ENCODE assay signal across 2 cellular contexts in the genomic region with DNA sequence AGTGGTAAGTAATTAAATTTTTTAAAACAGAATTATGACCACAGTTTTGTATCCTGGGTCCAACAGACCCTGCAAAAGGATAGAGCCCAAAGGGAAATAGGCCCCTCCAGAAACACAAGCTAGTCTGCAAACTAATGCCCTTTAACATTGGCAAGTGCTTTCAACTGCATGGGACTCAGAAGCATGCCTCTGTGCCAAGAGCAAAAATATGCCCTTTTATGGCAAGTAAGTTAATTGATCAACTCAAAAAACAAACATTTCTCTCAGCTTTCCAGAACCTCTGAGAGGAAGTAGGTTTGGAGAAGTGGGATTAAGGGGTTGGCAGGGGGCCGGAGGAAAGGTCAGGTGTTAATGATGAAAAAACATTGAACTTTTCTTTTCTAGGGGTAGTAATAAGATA.
TF ChIP-seq lines count a peak whose summit lies in the region.

No MANE protein-coding gene starts in this region.

TF ChIP-seq in SK-N-SH, 30 proteins besides CTCF, POLR2A, EP300 and RAD21 (continued from another document):
- TF ChIP-seq, protein P1, sequence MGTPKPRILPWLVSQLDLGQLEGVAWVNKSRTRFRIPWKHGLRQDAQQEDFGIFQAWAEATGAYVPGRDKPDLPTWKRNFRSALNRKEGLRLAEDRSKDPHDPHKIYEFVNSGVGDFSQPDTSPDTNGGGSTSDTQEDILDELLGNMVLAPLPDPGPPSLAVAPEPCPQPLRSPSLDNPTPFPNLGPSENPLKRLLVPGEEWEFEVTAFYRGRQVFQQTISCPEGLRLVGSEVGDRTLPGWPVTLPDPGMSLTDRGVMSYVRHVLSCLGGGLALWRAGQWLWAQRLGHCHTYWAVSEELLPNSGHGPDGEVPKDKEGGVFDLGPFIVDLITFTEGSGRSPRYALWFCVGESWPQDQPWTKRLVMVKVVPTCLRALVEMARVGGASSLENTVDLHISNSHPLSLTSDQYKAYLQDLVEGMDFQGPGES (IDR thresholded peaks at IDR 0.05; ENCODE audit: low read depth, low read length): no peak
TF ChIP-seq in SK-N-SH: peak in this region for 0.

TF ChIP-seq in IMR-90, 13 proteins besides CTCF, POLR2A, EP300 and RAD21 (continued from another document):
- TF ChIP-seq, protein P2, sequence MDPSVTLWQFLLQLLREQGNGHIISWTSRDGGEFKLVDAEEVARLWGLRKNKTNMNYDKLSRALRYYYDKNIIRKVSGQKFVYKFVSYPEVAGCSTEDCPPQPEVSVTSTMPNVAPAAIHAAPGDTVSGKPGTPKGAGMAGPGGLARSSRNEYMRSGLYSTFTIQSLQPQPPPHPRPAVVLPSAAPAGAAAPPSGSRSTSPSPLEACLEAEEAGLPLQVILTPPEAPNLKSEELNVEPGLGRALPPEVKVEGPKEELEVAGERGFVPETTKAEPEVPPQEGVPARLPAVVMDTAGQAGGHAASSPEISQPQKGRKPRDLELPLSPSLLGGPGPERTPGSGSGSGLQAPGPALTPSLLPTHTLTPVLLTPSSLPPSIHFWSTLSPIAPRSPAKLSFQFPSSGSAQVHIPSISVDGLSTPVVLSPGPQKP (IDR thresholded peaks at IDR 0.05; ENCODE audit: borderline replicate concordance, low read depth, low read length): no peak
- TF ChIP-seq BHLHE40 (IDR thresholded peaks at IDR 0.05; ENCODE audit: low read depth, low read length): no peak
- TF ChIP-seq RCOR1 (IDR thresholded peaks at IDR 0.05; ENCODE audit: insufficient replicate concordance, low read length): no peak
- TF ChIP-seq SMC3 (IDR thresholded peaks at IDR 0.05; ENCODE audit: low read depth, low read length): no peak
- TF ChIP-seq MAZ (IDR thresholded peaks at IDR 0.05; ENCODE audit: borderline replicate concordance, low read depth, low read length): no peak
- no peak for TF ChIP-seq RFX5 (IDR thresholded peaks at IDR 0.05; ENCODE audit: low read depth, low read length)
- no peak for TF ChIP-seq FOS (IDR thresholded peaks at IDR 0.05; ENCODE audit: low read depth, low read length)
- no peak for TF ChIP-seq MXI1 (IDR thresholded peaks at IDR 0.05; ENCODE audit: borderline replicate concordance, low read depth, low read length)
